24 cellular contexts compared by ENCODE assay signal in genomic region chr5:143329843-143330242, GRCh38.
DNase-seq lines count a peak whose midpoint lies in the region; ATAC-seq and TF ChIP-seq lines count a peak whose summit lies in the region.
"Had no signal": no experiment of that assay in that cellular context is flagged by ENCODE, and none has a peak within 500 bp of the region (broad histone marks: within the 10 kb centered on the region; RNA-seq: fewer than 3 reads in every experiment).

No MANE protein-coding gene starts in this region.

- H3K27me3 Mint-ChIP-seq in immature natural killer cell (ENCODE audit: low read depth in 3 of 3): no peaks in the 10 kb centered on the region
- no peaks in the 10 kb centered on the region for H3K27me3 Mint-ChIP-seq in nephron progenitor cell (ENCODE audit: low read depth, poor library complexity)
- H3K27me3 Mint-ChIP-seq: IgD-negative memory B cell, T-cell had no signal

- H3K79me2 ChIP-seq in Karpas-422 (ENCODE audit: low read length): peaks cover 84% of the 10 kb centered on the region

- H3K4me3 ChIP-seq in Karpas-422 (ENCODE audit: low read length) (no peak overlapping the region), adipocyte (ENCODE audit: low read length) (peak overlapping the region; percentile 59), subcutaneous abdominal adipose tissue (ENCODE audit: low read depth in 1 of 5, low read length in 5 of 5) (no peak overlapping the region)

- peak overlapping the region in 1 of 6 donors; percentile 29 for H3K27ac Mint-ChIP-seq in immature natural killer cell
- no peak overlapping the region for H3K27ac Mint-ChIP-seq in nephron progenitor cell
- H3K27ac Mint-ChIP-seq: CD14-positive monocyte, IgD-negative memory B cell, T-cell had no signal

- no peak overlapping the region for H3K4me2 ChIP-seq in Karpas-422 (ENCODE audit: low read depth, low read length, poor library complexity, severe bottlenecking)

- no peak for ATAC-seq in HG03457 (IDR thresholded peaks at IDR 0.05; ENCODE audit: unreplicated experiment)
- ATAC-seq: Panc1, T-cell had no signal

- H3K9me2 ChIP-seq in Karpas-422 (replicated peaks; ENCODE audit: insufficient read depth, low read length): no peaks in the 10 kb centered on the region

- peaks cover 59% of the 10 kb centered on the region for H3K4me1 ChIP-seq in Karpas-422 (ENCODE audit: low read length)
- H3K4me1 ChIP-seq in adipocyte (ENCODE audit: control insufficient read depth, insufficient read depth, low read length): peaks cover 26% of the 10 kb centered on the region
- H3K4me1 ChIP-seq in subcutaneous abdominal adipose tissue (ENCODE audit: control insufficient read depth in 5 of 5, insufficient read depth in 5 of 5, low read length in 5 of 5): peaks cover 0 to 24% (median 18%) of the 10 kb centered on the region in 5 donors
- H3K4me1 ChIP-seq: BE2C had no signal

- H3K36me3 ChIP-seq in Karpas-422 (ENCODE audit: insufficient read depth, low read length) (peaks cover 70% of the 10 kb centered on the region), adipocyte (ENCODE audit: control insufficient read depth, insufficient read depth, low read length, severe bottlenecking) (no peaks in the 10 kb centered on the region), subcutaneous abdominal adipose tissue (ENCODE audit: control insufficient read depth in 5 of 5, insufficient read depth in 5 of 5, low read length in 5 of 5) (peaks cover 0 to 3% (median 0%) of the 10 kb centered on the region in 5 donors)
- H3K36me3 ChIP-seq: BE2C had no signal

- H3K36me3 Mint-ChIP-seq in immature natural killer cell (peaks cover 0 to 8% (median 4%) of the 10 kb centered on the region in 3 donors), nephron progenitor cell (ENCODE audit: low read depth) (peaks cover 5% of the 10 kb centered on the region)

- H3K4me3 Mint-ChIP-seq in immature natural killer cell: peak overlapping the region in 4 of 5 donors; percentile 13 to 38 (median 27)
- no peak overlapping the region for H3K4me3 Mint-ChIP-seq in nephron progenitor cell
- H3K4me3 Mint-ChIP-seq: CD14-positive monocyte, IgD-negative memory B cell, T-cell had no signal

- DNase-seq in Karpas-422 (no peak), adipocyte (ENCODE audit: low read depth) (no peak), immature natural killer cell (no peak), kidney glomerular epithelial cell (lab: John Stamatoyannopoulos, UW) (no peak), nephron progenitor cell (no peak)
- DNase-seq: ACHN, BE2C, Calu3, DMS79 treated with DMSO at 0.1 percent for 48 hours, H7, MV-4-11, NCI-H1105 treated with DMSO at 0.1 percent for 48 hours, NCI-H1694, NCI-H2029 treated with DMSO at 0.1 percent for 48 hours, NCI-H446 treated with DMSO at 0.1 percent for 48 hours, NCI-H526 treated with DMSO at 0.1 percent for 48 hours, SHP77, T-cell had no signal

- H2AFZ ChIP-seq in Karpas-422 (ENCODE audit: low read length): no peak overlapping the region

- H3K9ac ChIP-seq in Karpas-422 (ENCODE audit: low read length): no peak overlapping the region
- H3K9ac ChIP-seq in adipocyte (ENCODE audit: low read length): peak overlapping the region; percentile 34
- no peak overlapping the region for H3K9ac ChIP-seq in subcutaneous abdominal adipose tissue (ENCODE audit: low read length in 5 of 5)

- H3K9me3 Mint-ChIP-seq in immature natural killer cell: no peaks in the 10 kb centered on the region
- H3K9me3 Mint-ChIP-seq in nephron progenitor cell: peaks cover 24% of the 10 kb centered on the region

- H3K4me1 Mint-ChIP-seq in immature natural killer cell: peaks cover 64 to 78% of the 10 kb centered on the region in 2 donors
- H3K4me1 Mint-ChIP-seq in nephron progenitor cell: no peaks in the 10 kb centered on the region

- H4K20me1 ChIP-seq in Karpas-422 (ENCODE audit: insufficient read depth, low read depth, low read length): peaks cover 22% of the 10 kb centered on the region

- H3K27me3 ChIP-seq in Karpas-422 (ENCODE audit: low read length) (no peaks in the 10 kb centered on the region), adipocyte (replicated peaks; ENCODE audit: control insufficient read depth, insufficient read depth, low read length) (no peaks in the 10 kb centered on the region), subcutaneous abdominal adipose tissue (ENCODE audit: control insufficient read depth in 5 of 5, insufficient read depth in 4 of 5, low read length in 5 of 5) (no peaks in the 10 kb centered on the region)
- H3K27me3 ChIP-seq: BE2C had no signal

- H3K27ac ChIP-seq in Karpas-422 (ENCODE audit: low read length) (peak overlapping the region; percentile 26), subcutaneous abdominal adipose tissue (ENCODE audit: low read depth, low read length) (peak overlapping the region; percentile 11)
- H3K27ac ChIP-seq: RWPE1 had no signal

- no peak for TF ChIP-seq CTCF in nephron progenitor cell (IDR thresholded peaks at IDR 0.05)

- H3K9me3 ChIP-seq in Karpas-422 (ENCODE audit: low read length) (no peaks in the 10 kb centered on the region), adipocyte (ENCODE audit: control insufficient read depth, low read length) (no peaks in the 10 kb centered on the region), subcutaneous abdominal adipose tissue (ENCODE audit: control insufficient read depth in 5 of 5, low read length in 5 of 5) (no peaks in the 10 kb centered on the region)
- H3K9me3 ChIP-seq: BE2C had no signal
